12 cellular contexts compared by ENCODE assay signal in genomic region chr10:102651455-102652169, GRCh38. TPM values are rescaled to one million over a fixed set of nuclear protein-coding genes. Genes with fewer than 3 reads are reported as not detected.
DNase-seq lines count a peak whose midpoint lies in the region; ATAC-seq and FAIRE-seq lines count a peak whose summit lies in the region.
"Had no signal": no experiment of that assay in that cellular context is flagged by ENCODE, and none has a peak within 500 bp of the region (broad histone marks: within the 10 kb centered on the region; RNA-seq: fewer than 3 reads in every experiment).

No MANE protein-coding gene starts in this region.

- H3K36me3 ChIP-seq in H7 (replicated peaks; ENCODE audit: control insufficient read depth, insufficient read depth, low read length) = peaks cover 9% of the 10 kb centered on the region

- CTCF ChIA-PET in activated CD4-positive, alpha-beta memory T cell treated with anti-CD3 and anti-CD28 coated beads, Interleukin-2, amount 10 ng/mL, durations not matched to agents 7 days and 5 days (lab: Charles Lee) = interaction anchor here (3.9 kb wide), 1 partner anchor 18 kb away, joined by 15 read pairs; no protein-coding TSS in a partner anchor

- H3K4me1 ChIP-seq in right cardiac atrium (ENCODE audit: control insufficient read depth, insufficient read depth, low read length) = peaks cover 40% of the 10 kb centered on the region

- no peaks in the 10 kb centered on the region for H3K9me3 ChIP-seq in right cardiac atrium (ENCODE audit: control insufficient read depth, low read length)

- H3K36me3 Mint-ChIP-seq in activated CD4-positive, alpha-beta memory T cell treated with anti-CD3 and anti-CD28 coated beads, Interleukin-2, amount 10 ng/mL, durations not matched to agents 7 days and 5 days (ENCODE audit: low read depth) = peaks cover 40% of the 10 kb centered on the region
- peaks cover 34% of the 10 kb centered on the region for H3K36me3 Mint-ChIP-seq in stimulated activated naive CD8-positive, alpha-beta T cell treated with anti-CD3 and anti-CD28 coated beads, Interleukin-15, Interleukin-2, amounts not matched to agents 100 ng/mL and 50 ng/mL, for 24 hours (ENCODE audit: low read depth)

- no peak for FAIRE-seq in GM19239 (lab: Jason Lieb, UNC)
- FAIRE-seq: endothelial cell of umbilical vein had no signal

- WGBS in right cardiac atrium = 74% methylated on average over 11 of the region's 11 CpGs

- peak overlapping the region; percentile 90 for H3K27ac Mint-ChIP-seq in activated CD4-positive, alpha-beta memory T cell treated with anti-CD3 and anti-CD28 coated beads, Interleukin-2, amount 10 ng/mL, durations not matched to agents 7 days and 5 days
- H3K27ac Mint-ChIP-seq in stimulated activated naive CD8-positive, alpha-beta T cell treated with anti-CD3 and anti-CD28 coated beads, Interleukin-15, Interleukin-2, amounts not matched to agents 100 ng/mL and 50 ng/mL, for 24 hours = peak overlapping the region; percentile 87

- no peaks in the 10 kb centered on the region for H3K27me3 ChIP-seq in H7 (ENCODE audit: control insufficient read depth, insufficient read depth, low read length)
- H3K27me3 ChIP-seq in right cardiac atrium (ENCODE audit: control insufficient read depth, insufficient read depth) = no peaks in the 10 kb centered on the region

- no peak overlapping the region for H3K27ac ChIP-seq in right cardiac atrium (ENCODE audit: low read length)

- H3K9me3 Mint-ChIP-seq in activated CD4-positive, alpha-beta memory T cell treated with anti-CD3 and anti-CD28 coated beads, Interleukin-2, amount 10 ng/mL, durations not matched to agents 7 days and 5 days = no peaks in the 10 kb centered on the region
- H3K9me3 Mint-ChIP-seq in stimulated activated naive CD8-positive, alpha-beta T cell treated with anti-CD3 and anti-CD28 coated beads, Interleukin-15, Interleukin-2, amounts not matched to agents 100 ng/mL and 50 ng/mL, for 24 hours = no peaks in the 10 kb centered on the region

- peaks cover 77% of the 10 kb centered on the region for H3K4me1 Mint-ChIP-seq in activated CD4-positive, alpha-beta memory T cell treated with anti-CD3 and anti-CD28 coated beads, Interleukin-2, amount 10 ng/mL, durations not matched to agents 7 days and 5 days
- H3K4me1 Mint-ChIP-seq in stimulated activated naive CD8-positive, alpha-beta T cell treated with anti-CD3 and anti-CD28 coated beads, Interleukin-15, Interleukin-2, amounts not matched to agents 100 ng/mL and 50 ng/mL, for 24 hours (ENCODE audit: low read depth) = peaks cover 68% of the 10 kb centered on the region

- no peaks in the 10 kb centered on the region for H3K27me3 Mint-ChIP-seq in activated CD4-positive, alpha-beta memory T cell treated with anti-CD3 and anti-CD28 coated beads, Interleukin-2, amount 10 ng/mL, durations not matched to agents 7 days and 5 days
- no peaks in the 10 kb centered on the region for H3K27me3 Mint-ChIP-seq in stimulated activated naive CD8-positive, alpha-beta T cell treated with anti-CD3 and anti-CD28 coated beads, Interleukin-15, Interleukin-2, amounts not matched to agents 100 ng/mL and 50 ng/mL, for 24 hours

- intact Hi-C loops in right cardiac atrium (cut with DNase I) = no loop called here

- H3K4me3 ChIP-seq in H7 (ENCODE audit: insufficient read depth, low read depth, low read length) (no peak overlapping the region), right cardiac atrium (ENCODE audit: low read length) (no peak overlapping the region)

- POLR2A ChIA-PET in activated CD4-positive, alpha-beta memory T cell treated with anti-CD3 and anti-CD28 coated beads, Interleukin-2, amount 10 ng/mL, durations not matched to agents 7 days and 5 days (lab: Charles Lee) = interaction anchor here (1.1 to 3.8 kb wide), 3 partner anchors 8 to 62 kb away, joined by 5 to 52 read pairs (median 5); partner anchors contain the start of genes ARL3, SFXN2 and TRIM8

- H3K4me3 Mint-ChIP-seq in activated CD4-positive, alpha-beta memory T cell treated with anti-CD3 and anti-CD28 coated beads, Interleukin-2, amount 10 ng/mL, durations not matched to agents 7 days and 5 days = peak overlapping the region; percentile 44
- peak overlapping the region; percentile 62 for H3K4me3 Mint-ChIP-seq in stimulated activated naive CD8-positive, alpha-beta T cell treated with anti-CD3 and anti-CD28 coated beads, Interleukin-15, Interleukin-2, amounts not matched to agents 100 ng/mL and 50 ng/mL, for 24 hours

- no peak for ATAC-seq in right cardiac atrium
- no peak for ATAC-seq in GM18870 (IDR thresholded peaks at IDR 0.05; ENCODE audit: unreplicated experiment)
- no peak for ATAC-seq in GM19324 (IDR thresholded peaks at IDR 0.05; ENCODE audit: low FRiP score, unreplicated experiment)

- DNase-seq in H7 (peak; percentile 49), right cardiac atrium (peak in 2 of 3 donors; percentile 26 to 55), GM19239 (ENCODE audit: insufficient read length, low spot score) (no peak), HUDEP-2 (lab: John Stamatoyannopoulos, UW; ENCODE audit: unreplicated experiment in 76 of 76) (no peak)
- no peak for DNase-seq in activated CD4-positive, alpha-beta memory T cell treated with anti-CD3 and anti-CD28 coated beads, Interleukin-2, amount 10 ng/mL, durations not matched to agents 7 days and 5 days
- DNase-seq: activated CD4-positive, alpha-beta T cell treated with anti-CD3 and anti-CD28 coated beads, Interleukin-2, amount 50 U/mL, for 4 hours; KBM-7; NK-92 treated with Interleukin-12 subunit alpha and Interleukin-12 subunit beta, amount 100 ng/mL, for 24 hours had no signal

RNA-seq across cellular contexts. Expression of gene TRIM8, which starts 7.3 kb away (rescaled TPM):
- 43.5 and 46.4 TPM in 2 replicates for total RNA-seq in H7 (2014; rRNA removed; shearing (Covaris generic))
- total RNA-seq in activated CD4-positive, alpha-beta memory T cell treated with anti-CD3 and anti-CD28 coated beads, Interleukin-2, amount 10 ng/mL, durations not matched to agents 7 days and 5 days = 10 to 100 TPM; 53.0 to 56.0 TPM
- total RNA-seq in right cardiac atrium = 100 to 1,000 TPM; 104 to 120 (median 109) TPM
- polyA plus RNA-seq in right cardiac atrium = 71.4 TPM

Comparison
In these comparisons a context has a peak if more than half of its experiments do, and no peak if none do; other contexts are left out.
1. DNase-seq: peak in H7 (single experiment) and right cardiac atrium (2 of 3); none in activated CD4-positive, alpha-beta memory T cell treated with anti-CD3 and anti-CD28 coated beads, Interleukin-2, amount 10 ng/mL, durations not matched to agents 7 days and 5 days (single experiment), GM19239 (single experiment) and HUDEP-2 (0 of 76).